Comparison of ENCODE assay signal across 12 cellular contexts in genomic region chr9:114037961-114038723, GRCh38. TPM values are rescaled to one million over a fixed set of nuclear protein-coding genes. Genes with fewer than 3 reads are reported as not detected.
A peak's percentile ranks its signal among the peaks of the same experiment; 100 is the strongest.
DNase-seq lines count a peak whose midpoint lies in the region; ATAC-seq and TF ChIP-seq lines count a peak whose summit lies in the region.
"Had no signal": no experiment of that assay in that cellular context is flagged by ENCODE, and none has a peak within 500 bp of the region (broad histone marks: within the 10 kb centered on the region; RNA-seq: fewer than 3 reads in every experiment).

No MANE protein-coding gene starts in this region.

- no peaks in the 10 kb centered on the region for H3K9me3 Mint-ChIP-seq in activated T-helper 1 cell treated with anti-CD3 and anti-CD28 coated beads, Interleukin-12 subunit alpha, Interleukin-12 subunit beta, Interleukin-2, Interleukin-4 antibody, amounts not matched to agents 30 ng/mL and 10 ng/mL and 1 ng/mL, durations not matched to agents 14 hours and 24 hours and 36 hours
- H3K9me3 Mint-ChIP-seq: central memory CD8-positive, alpha-beta T cell had no signal

- H3K36me3 ChIP-seq in Peyer's patch = peaks cover 0 to 14% (median 0%) of the 10 kb centered on the region in 3 donors
- H3K36me3 ChIP-seq: neutrophil had no signal

- H3K27ac ChIP-seq in Peyer's patch = no peak overlapping the region
- H3K27ac ChIP-seq: neutrophil had no signal

- H3K27me3 Mint-ChIP-seq in activated T-helper 1 cell treated with anti-CD3 and anti-CD28 coated beads, Interleukin-12 subunit alpha, Interleukin-12 subunit beta, Interleukin-2, Interleukin-4 antibody, amounts not matched to agents 30 ng/mL and 10 ng/mL and 1 ng/mL, durations not matched to agents 14 hours and 24 hours and 36 hours (ENCODE audit: insufficient read depth) = peaks cover 2% of the 10 kb centered on the region
- H3K27me3 Mint-ChIP-seq: central memory CD8-positive, alpha-beta T cell had no signal

- no peak for ATAC-seq in GM19328 (IDR thresholded peaks at IDR 0.05; ENCODE audit: unreplicated experiment)

- H3K9me3 ChIP-seq in Peyer's patch = no peaks in the 10 kb centered on the region
- H3K9me3 ChIP-seq: neutrophil had no signal

- H3K4me3 ChIP-seq in Peyer's patch = no peak overlapping the region

- intact Hi-C loops in activated T-helper 1 cell treated with anti-CD3 and anti-CD28 coated beads, Interleukin-12 subunit alpha, Interleukin-12 subunit beta, Interleukin-2, Interleukin-4 antibody, amounts not matched to agents 30 ng/mL and 10 ng/mL and 1 ng/mL, durations not matched to agents 14 hours and 24 hours and 36 hours (cut with micrococcal nuclease) = no loop called here

- no peak for TF ChIP-seq CTCF in Peyer's patch (IDR thresholded peaks at IDR 0.05)

- in situ Hi-C loops in G401 (cut with HindIII; ENCODE audit: low sequenced_read_pairs) = no loop called here

- no peaks in the 10 kb centered on the region for H3K4me1 Mint-ChIP-seq in activated T-helper 1 cell treated with anti-CD3 and anti-CD28 coated beads, Interleukin-12 subunit alpha, Interleukin-12 subunit beta, Interleukin-2, Interleukin-4 antibody, amounts not matched to agents 30 ng/mL and 10 ng/mL and 1 ng/mL, durations not matched to agents 14 hours and 24 hours and 36 hours (ENCODE audit: low read depth)
- H3K4me1 Mint-ChIP-seq: central memory CD8-positive, alpha-beta T cell had no signal

- TF ChIP-seq POLR2A in Peyer's patch (IDR thresholded peaks at IDR 0.05) = no peak

- H3K27ac Mint-ChIP-seq in activated T-helper 1 cell treated with anti-CD3 and anti-CD28 coated beads, Interleukin-12 subunit alpha, Interleukin-12 subunit beta, Interleukin-2, Interleukin-4 antibody, amounts not matched to agents 30 ng/mL and 10 ng/mL and 1 ng/mL, durations not matched to agents 14 hours and 24 hours and 36 hours = no peak overlapping the region

- no peaks in the 10 kb centered on the region for H3K4me1 ChIP-seq in Peyer's patch

- H3K27me3 ChIP-seq in Peyer's patch = no peaks in the 10 kb centered on the region
- H3K27me3 ChIP-seq: neutrophil had no signal

- no peak overlapping the region for H3K4me3 Mint-ChIP-seq in activated T-helper 1 cell treated with anti-CD3 and anti-CD28 coated beads, Interleukin-12 subunit alpha, Interleukin-12 subunit beta, Interleukin-2, Interleukin-4 antibody, amounts not matched to agents 30 ng/mL and 10 ng/mL and 1 ng/mL, durations not matched to agents 14 hours and 24 hours and 36 hours
- H3K4me3 Mint-ChIP-seq: central memory CD8-positive, alpha-beta T cell had no signal

- no peaks in the 10 kb centered on the region for H3K36me3 Mint-ChIP-seq in activated T-helper 1 cell treated with anti-CD3 and anti-CD28 coated beads, Interleukin-12 subunit alpha, Interleukin-12 subunit beta, Interleukin-2, Interleukin-4 antibody, amounts not matched to agents 30 ng/mL and 10 ng/mL and 1 ng/mL, durations not matched to agents 14 hours and 24 hours and 36 hours (ENCODE audit: low read depth)

- DNase-seq in G401 (ENCODE audit: low spot score) (peak; percentile 81), Peyer's patch (peak; percentile 11 to 28 (median 26)), inferior parietal cortex (ENCODE audit: extremely low spot score) (peak; percentile 5), retina (peak; percentile 62), NCI-H2081 (lab: John Stamatoyannopoulos, UW) (no peak)
- DNase-seq in activated T-helper 1 cell treated with anti-CD3 and anti-CD28 coated beads, Interleukin-12 subunit alpha, Interleukin-12 subunit beta, Interleukin-2, Interleukin-4 antibody, amounts not matched to agents 30 ng/mL and 10 ng/mL and 1 ng/mL, durations not matched to agents 14 hours and 24 hours and 36 hours (ENCODE audit: low spot score) = no peak
- DNase-seq: Calu3; Kasumi-1; stimulated activated naive CD4-positive, alpha-beta T cell treated with Interleukin-2 at 50 U/mL for 16 hours had no signal

RNA-seq across cellular contexts. Expression of gene AMBP, which starts 40.0 kb away (rescaled TPM):
- total RNA-seq in G401 (2014; rRNA removed; shearing (Covaris generic)) = not detected in 2 replicates
- total RNA-seq in Peyer's patch = 1 to 10 TPM in 1 of 4 donors, not detected in 3; 4.4 TPM
- not detected in 2 replicates for total RNA-seq in activated T-helper 1 cell treated with anti-CD3 and anti-CD28 coated beads, Interleukin-12 subunit alpha, Interleukin-12 subunit beta, Interleukin-2, Interleukin-4 antibody, amounts not matched to agents 30 ng/mL and 10 ng/mL and 1 ng/mL, durations not matched to agents 14 hours and 24 hours and 36 hours

Comparison
In these comparisons a context has a peak if more than half of its experiments do, and no peak if none do; other contexts are left out.
1. DNase-seq: peak in G401 (single experiment), Peyer's patch (3 of 3), inferior parietal cortex (single experiment) and retina (single experiment); none in NCI-H2081 (0 of 2) and activated T-helper 1 cell treated with anti-CD3 and anti-CD28 coated beads, Interleukin-12 subunit alpha, Interleukin-12 subunit beta, Interleukin-2, Interleukin-4 antibody, amounts not matched to agents 30 ng/mL and 10 ng/mL and 1 ng/mL, durations not matched to agents 14 hours and 24 hours and 36 hours (single experiment).